In genomic region chr14:100651999-100652508, GRCh38 we compare ENCODE assay signal across 17 cellular contexts.
DNase-seq lines count a peak whose midpoint lies in the region; ATAC-seq and TF ChIP-seq lines count a peak whose summit lies in the region.
"Had no signal": no experiment of that assay in that cellular context is flagged by ENCODE, and none has a peak within 500 bp of the region (broad histone marks: within the 10 kb centered on the region; RNA-seq: fewer than 3 reads in every experiment).

No MANE protein-coding gene starts in this region.

- in situ Hi-C loops in IMR-90 (cut with MboI; ENCODE audit: low sequenced_read_pairs): no loop called here

- H3K14ac ChIP-seq in IMR-90 (replicated peaks; ENCODE audit: low read depth, low read length): no peak overlapping the region

- no peak for TF ChIP-seq POLR2A in IMR-90 (IDR thresholded peaks at IDR 0.05; ENCODE audit: low read depth, low read length)

- no peak overlapping the region for H2BK120ac ChIP-seq in IMR-90 (ENCODE audit: low read depth, low read length)

- no peaks in the 10 kb centered on the region for H3K9me3 ChIP-seq in IMR-90 (ENCODE audit: control insufficient read depth, insufficient read depth, low read length)

- H3K4ac ChIP-seq in IMR-90 (ENCODE audit: low read depth, low read length): no peak overlapping the region

- no peak overlapping the region for H2BK20ac ChIP-seq in IMR-90 (ENCODE audit: low read depth, low read length)

- no peak overlapping the region for H2AK9ac ChIP-seq in IMR-90 (replicated peaks; ENCODE audit: low read depth, low read length, poor library complexity)

- no peak overlapping the region for H3K4me2 ChIP-seq in IMR-90 (ENCODE audit: low read depth, low read length)

- H3K9me1 ChIP-seq in IMR-90 (ENCODE audit: insufficient read depth, low read length): no peaks in the 10 kb centered on the region; the same call in 1 of the 2 replicates

- H3K23ac ChIP-seq in IMR-90 (ENCODE audit: low read depth, low read length): no peak overlapping the region

- no peak overlapping the region for H4K91ac ChIP-seq in IMR-90 (ENCODE audit: insufficient read depth, low read depth, low read length)

- H4K20me1 ChIP-seq in IMR-90 (ENCODE audit: insufficient read depth, low read length): no peaks in the 10 kb centered on the region

- H4K5ac ChIP-seq in IMR-90 (ENCODE audit: low read depth, low read length): no peak overlapping the region

- H3K56ac ChIP-seq in IMR-90 (ENCODE audit: extremely low read depth, insufficient read depth, low read length): no peak overlapping the region

- TF ChIP-seq CTCF in AG09319 (IDR thresholded peaks at IDR 0.05; ENCODE audit: low read depth, low read length): no peak
- no peak for TF ChIP-seq CTCF in IMR-90 (conservative IDR thresholded peaks at IDR 0.05; ENCODE audit: low read depth, low read length)
- no peak for TF ChIP-seq CTCF in choroid plexus epithelial cell (conservative IDR thresholded peaks at IDR 0.05; ENCODE audit: low read depth, low read length)

- ATAC-seq in IMR-90 (ENCODE audit: low read depth): peak; percentile 55

- CTCF ChIA-PET in IMR-90 (lab: Yijun Ruan, JAX): no interaction called here

- no peak for TF ChIP-seq RAD21 in IMR-90 (IDR thresholded peaks at IDR 0.05; ENCODE audit: low read length)

- H4K8ac ChIP-seq in IMR-90 (ENCODE audit: low read depth in 2 of 2, low read length in 2 of 2): no peak overlapping the region

- intact Hi-C loops in IMR-90 (cut with micrococcal nuclease): no loop called here

- H2AK5ac ChIP-seq in IMR-90 (ENCODE audit: low read depth, low read length): no peak overlapping the region

- dilution Hi-C loops in IMR-90 (cut with HindIII; ENCODE audit: low sequenced_read_pairs, unreplicated experiment): no loop called here

- no peak overlapping the region for H2BK15ac ChIP-seq in IMR-90 (ENCODE audit: low read depth, low read length)

- peak overlapping the region; percentile 5; the same call in 1 of the 2 replicates for H3K27ac ChIP-seq in IMR-90 (ENCODE audit: insufficient read depth, low read length)
- H3K27ac ChIP-seq: HL-60, RWPE1 had no signal

- H2AFZ ChIP-seq in IMR-90 (replicated peaks; ENCODE audit: low read length, poor library complexity): no peak overlapping the region

- H3K36me3 ChIP-seq in IMR-90 (ENCODE audit: control insufficient read depth, insufficient read depth, low read length): no peaks in the 10 kb centered on the region

- H2BK5ac ChIP-seq in IMR-90 (ENCODE audit: low read depth, low read length, poor library complexity, severe bottlenecking): no peak overlapping the region

- H3K9ac ChIP-seq in IMR-90 (ENCODE audit: low read depth, low read length): no peak overlapping the region

- H3K18ac ChIP-seq in IMR-90 (ENCODE audit: low read depth, low read length): no peak overlapping the region; the same call in 1 of the 2 replicates

- H3K4me3 ChIP-seq in IMR-90 (ENCODE audit: insufficient read depth, low read depth, low read length): no peak overlapping the region
- no peak overlapping the region for H3K4me3 ChIP-seq in choroid plexus epithelial cell (ENCODE audit: low read depth, low read length)

- peaks cover 15% of the 10 kb centered on the region; the same call in 1 of the 2 replicates for H3K4me1 ChIP-seq in IMR-90 (ENCODE audit: control insufficient read depth, insufficient read depth, low read length)

- no TSS peak for BruUV-seq in IMR-90 (replicated peaks; lab: Mats Ljungman, UMichigan)

- peak; percentile 52 for DNase-seq in AG09319 (ENCODE audit: extremely low read depth, low read depth)
- peak; percentile 66 for DNase-seq in IMR-90
- peak; percentile 49 for DNase-seq in choroid plexus epithelial cell (ENCODE audit: low read depth)
- DNase-seq in iris pigment epithelial cell (ENCODE audit: low read depth): peak; percentile 54
- no peak for DNase-seq in NCI-H128 (lab: John Stamatoyannopoulos, UW; ENCODE audit: unreplicated experiment)
- no peak for DNase-seq in iPS-NIHi7 (ENCODE audit: extremely low spot score)
- DNase-seq in stimulated activated CD4-positive, alpha-beta T cell treated with anti-CD3 and anti-CD28 coated beads, Interleukin-2, amount 100 ng/mL, for 24 hours: no peak
- DNase-seq: CD4-positive, alpha-beta memory T cell; DMS79 treated with DMSO at 0.1 percent for 48 hours; GDM1; KBM-7; NCI-H1092 treated with DMSO at 0.1 percent for 48 hours; NCI-H1694 treated with DMSO at 0.1 percent for 48 hours; NK-92 treated with Interleukin-12 subunit alpha and Interleukin-12 subunit beta, amount 100 ng/mL, for 24 hours; OCI-M1 had no signal

- H3K27me3 ChIP-seq in IMR-90 (ENCODE audit: control insufficient read depth, insufficient read depth, low read length): peaks cover 21% of the 10 kb centered on the region

- no CpG with 5 or more reads among the region's 2 CpGs for WGBS in IMR-90 (ENCODE audit: extremely low coverage in 2 of 2, insufficient read length in 1 of 2), 2 experiments

- POLR2A ChIA-PET in IMR-90 (lab: Charles Lee; ENCODE audit: unreplicated experiment): no interaction called here

- no peaks in the 10 kb centered on the region for H3K79me1 ChIP-seq in IMR-90 (ENCODE audit: low read depth in 1 of 2, low read length in 2 of 2)

TF ChIP-seq in IMR-90, 13 proteins besides CTCF, POLR2A, EP300 and RAD21:
- TF ChIP-seq ELK1 (IDR thresholded peaks at IDR 0.05; ENCODE audit: borderline replicate concordance, low read depth, low read length) (no peak), FOS (IDR thresholded peaks at IDR 0.05; ENCODE audit: low read depth, low read length) (no peak), CHD1 (IDR thresholded peaks at IDR 0.05; ENCODE audit: low read depth, low read length) (no peak), RCOR1 (IDR thresholded peaks at IDR 0.05; ENCODE audit: insufficient replicate concordance, low read length) (no peak), BHLHE40 (IDR thresholded peaks at IDR 0.05; ENCODE audit: low read depth, low read length) (peak; percentile 45; the same call in 1 of the 2 replicates), RFX5 (IDR thresholded peaks at IDR 0.05; ENCODE audit: low read depth, low read length) (no peak), USF2 (IDR thresholded peaks at IDR 0.05; ENCODE audit: low read depth, low read length) (peak; percentile 56; the same call in 1 of the 2 replicates)

Comparison
In these comparisons a context has a peak if more than half of its experiments do, and no peak if none do; other contexts are left out.
1. DNase-seq: peak in AG09319 (single experiment), IMR-90 (single experiment), choroid plexus epithelial cell (single experiment) and iris pigment epithelial cell (single experiment); none in NCI-H128 (single experiment), iPS-NIHi7 (single experiment) and stimulated activated CD4-positive, alpha-beta T cell treated with anti-CD3 and anti-CD28 coated beads, Interleukin-2, amount 100 ng/mL, for 24 hours (0 of 2).